ENCODE assay signal across 12 cellular contexts in the genomic region with DNA sequence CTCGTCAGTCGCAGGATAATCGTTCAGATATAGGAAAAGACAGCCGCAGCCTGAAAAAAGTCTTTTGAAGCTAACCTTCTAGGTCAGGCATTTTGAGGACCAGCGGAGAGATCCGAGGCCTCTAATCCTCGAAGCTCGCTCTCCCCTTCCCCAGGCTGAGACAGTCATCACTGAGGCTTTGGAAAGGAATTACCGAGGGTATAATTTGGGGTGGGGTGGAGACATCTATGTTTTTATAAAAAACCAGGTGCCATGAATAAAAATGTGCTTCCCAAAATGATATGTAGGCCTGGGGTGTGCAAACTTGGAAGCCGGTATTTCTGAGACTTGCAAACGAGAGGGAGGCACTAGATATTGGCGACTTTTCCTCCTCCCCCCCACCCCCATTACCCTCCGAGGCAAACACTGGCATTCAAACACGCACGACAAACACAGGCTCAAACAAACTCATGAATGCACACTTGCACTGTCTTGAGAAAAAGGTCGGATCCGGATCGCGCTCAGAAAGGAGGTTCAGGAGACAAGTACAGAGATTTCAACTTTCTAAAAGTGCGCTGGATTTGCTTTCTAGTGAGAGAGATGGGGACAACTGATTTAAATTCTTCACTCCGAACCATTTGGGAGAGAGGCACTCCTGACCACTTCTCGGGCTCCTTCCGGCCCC. TPM values are rescaled to one million over a fixed set of nuclear protein-coding genes. Genes with fewer than 3 reads are reported as not detected.
DNase-seq lines count a peak whose midpoint lies in the region; ATAC-seq and TF ChIP-seq lines count a peak whose summit lies in the region.
"Had no signal": no experiment of that assay in that cellular context is flagged by ENCODE, and none has a peak within 500 bp of the region (broad histone marks: within the 10 kb centered on the region; RNA-seq: fewer than 3 reads in every experiment).

No MANE protein-coding gene starts in this region.

- peaks cover 25% of the 10 kb centered on the region for H3K4me1 ChIP-seq in iPS-20b (ENCODE audit: insufficient read depth, low read length)

- H3K27ac Mint-ChIP-seq in activated naive CD8-positive, alpha-beta T cell, result no peak overlapping the region
- peak overlapping the region; percentile 93 for H3K27ac Mint-ChIP-seq in stimulated activated naive B cell treated with anti-CD40 and anti-IgM and Interleukin-4, amounts not matched to agents 10 μg/mL and 1 μg/mL and 100 μg/mL, for 72 hours
- H3K27ac Mint-ChIP-seq: activated B cell treated with CpG ODN at 0.5 μM for 24 hours, IgD-negative memory B cell had no signal

- H3K9ac ChIP-seq in iPS-20b (ENCODE audit: low read depth, low read length), result no peak overlapping the region

- peaks cover 21% of the 10 kb centered on the region for H3K4me1 Mint-ChIP-seq in activated naive CD8-positive, alpha-beta T cell (ENCODE audit: low read depth)
- H3K4me1 Mint-ChIP-seq in stimulated activated naive B cell treated with anti-CD40 and anti-IgM and Interleukin-4, amounts not matched to agents 10 μg/mL and 1 μg/mL and 100 μg/mL, for 72 hours, result peaks cover 4 to 9% of the 10 kb centered on the region in 2 donors

- peak overlapping the region; percentile 86 for H3K4me3 Mint-ChIP-seq in activated naive CD8-positive, alpha-beta T cell
- H3K4me3 Mint-ChIP-seq in stimulated activated naive B cell treated with anti-CD40 and anti-IgM and Interleukin-4, amounts not matched to agents 10 μg/mL and 1 μg/mL and 100 μg/mL, for 72 hours, result peak overlapping the region; percentile 16 to 29

- peaks cover 64% of the 10 kb centered on the region for H3K27me3 Mint-ChIP-seq in activated naive CD8-positive, alpha-beta T cell
- H3K27me3 Mint-ChIP-seq in stimulated activated naive B cell treated with anti-CD40 and anti-IgM and Interleukin-4, amounts not matched to agents 10 μg/mL and 1 μg/mL and 100 μg/mL, for 72 hours, result peaks cover 57 to 87% of the 10 kb centered on the region in 2 donors

- no peaks in the 10 kb centered on the region for H3K36me3 Mint-ChIP-seq in activated naive CD8-positive, alpha-beta T cell
- peaks cover 3% of the 10 kb centered on the region in 2 donors for H3K36me3 Mint-ChIP-seq in stimulated activated naive B cell treated with anti-CD40 and anti-IgM and Interleukin-4, amounts not matched to agents 10 μg/mL and 1 μg/mL and 100 μg/mL, for 72 hours
- H3K36me3 Mint-ChIP-seq: IgD-negative memory B cell had no signal

- H3K4me3 ChIP-seq in iPS-20b (ENCODE audit: low read length), result peak overlapping the region; percentile 77
- H3K4me3 ChIP-seq in lower leg skin (ENCODE audit: low read depth, poor library complexity, severe bottlenecking), result no peak overlapping the region

- DNase-seq in NCI-H2227 treated with DMSO at 0.1 percent for 48 hours (lab: John Stamatoyannopoulos, UW) (peak; percentile 11), NCI-H2227 (lab: John Stamatoyannopoulos, UW; ENCODE audit: unreplicated experiment) (no peak), glomerular visceral epithelial cell (ENCODE audit: extremely low spot score) (no peak), lower leg skin (ENCODE audit: low spot score in 2 of 2) (no peak), NCI-H226 (no peak)
- no peak for DNase-seq in stimulated activated naive B cell treated with anti-CD40 and anti-IgM and Interleukin-4, amounts not matched to agents 10 μg/mL and 1 μg/mL and 100 μg/mL, for 72 hours
- DNase-seq: activated B cell treated with CpG ODN at 0.5 μM for 24 hours had no signal

- no peak for TF ChIP-seq POLR2A in lower leg skin (IDR thresholded peaks at IDR 0.05)

- H3K9me3 Mint-ChIP-seq in activated naive CD8-positive, alpha-beta T cell (ENCODE audit: low read depth), result no peaks in the 10 kb centered on the region
- no peaks in the 10 kb centered on the region for H3K9me3 Mint-ChIP-seq in stimulated activated naive B cell treated with anti-CD40 and anti-IgM and Interleukin-4, amounts not matched to agents 10 μg/mL and 1 μg/mL and 100 μg/mL, for 72 hours
- H3K9me3 Mint-ChIP-seq: activated B cell treated with CpG ODN at 0.5 μM for 24 hours had no signal

- peaks cover 97% of the 10 kb centered on the region for H3K27me3 ChIP-seq in iPS-20b (ENCODE audit: insufficient read depth, low read length)

- H3K27ac ChIP-seq in iPS-20b (ENCODE audit: low read length), result no peak overlapping the region
- H3K27ac ChIP-seq: 22Rv1 had no signal

- no peak for ATAC-seq in stimulated activated naive B cell treated with anti-CD40 and anti-IgM and Interleukin-4, amounts not matched to agents 10 μg/mL and 1 μg/mL and 100 μg/mL, for 72 hours (replicated peaks)

- H3K36me3 ChIP-seq in iPS-20b (ENCODE audit: insufficient read depth, low read depth, low read length), result no peaks in the 10 kb centered on the region

- no peak for TF ChIP-seq CTCF in lower leg skin (IDR thresholded peaks at IDR 0.05)

- 21 to 25% methylated on average over 23 of the region's 23 CpGs for WGBS in lower leg skin, 2 donors

- H3K9me3 ChIP-seq in iPS-20b (ENCODE audit: insufficient read depth, low read depth, low read length), result no peaks in the 10 kb centered on the region

- intact Hi-C loops in lower leg skin (cut with DNase I; ENCODE audit: low total_unique reads), result no loop called here

RNA-seq across cellular contexts. Expression of a gene that starts 0.9 kb away (rescaled TPM):
- total RNA-seq in lower leg skin, result 1 to 10 TPM; 5.4 to 7.9 (median 6.3) TPM
- total RNA-seq: activated B cell treated with CpG ODN at 0.5 μM for 24 hours, left lobe of liver had no signal
